Comparison of ENCODE assay signal across 1 cellular context in the genomic region with DNA sequence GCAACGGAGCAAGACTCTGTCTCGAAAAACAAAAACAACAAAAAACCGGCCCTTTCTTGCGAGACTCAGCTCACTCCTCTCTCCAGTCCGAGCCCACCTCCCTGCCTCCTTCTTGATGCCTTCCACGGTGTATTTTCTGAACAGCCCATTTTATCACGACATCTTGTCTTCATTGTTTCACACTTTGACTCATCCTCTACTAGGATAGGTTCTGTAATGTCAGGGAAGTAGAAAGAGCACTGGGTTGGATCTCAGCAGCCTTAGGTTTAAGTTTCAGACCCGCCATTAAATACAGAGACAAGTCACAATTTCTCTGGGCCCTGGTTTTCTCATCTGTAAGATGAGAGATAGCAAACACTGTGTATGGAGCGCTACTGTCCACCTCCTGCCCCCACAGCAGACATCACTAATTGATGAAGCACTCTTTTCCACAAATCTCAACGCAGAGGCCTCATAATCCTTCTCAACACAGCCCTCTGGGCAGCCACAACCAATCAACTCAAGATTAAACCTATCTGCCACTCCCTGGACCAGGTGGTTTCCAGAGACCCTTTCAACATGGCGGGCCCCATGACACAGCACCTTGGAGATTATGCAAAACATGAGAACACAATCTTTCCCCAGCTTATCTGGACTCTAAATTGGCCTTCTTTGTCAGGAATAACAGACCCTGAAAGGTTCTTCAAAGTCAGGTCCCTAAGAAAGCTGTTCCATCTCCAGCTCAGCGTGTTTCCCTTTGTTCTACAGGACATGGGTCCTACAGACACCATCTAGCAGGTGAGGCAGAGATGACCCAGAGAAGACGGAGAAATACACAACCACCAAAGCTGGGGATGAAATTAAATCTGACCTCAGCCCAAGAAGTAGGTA.
TF ChIP-seq lines count a peak whose summit lies in the region.

No MANE protein-coding gene starts in this region.

TF ChIP-seq in GM23338, 12 proteins besides CTCF, POLR2A, EP300 and RAD21:
- TF ChIP-seq, protein P1, sequence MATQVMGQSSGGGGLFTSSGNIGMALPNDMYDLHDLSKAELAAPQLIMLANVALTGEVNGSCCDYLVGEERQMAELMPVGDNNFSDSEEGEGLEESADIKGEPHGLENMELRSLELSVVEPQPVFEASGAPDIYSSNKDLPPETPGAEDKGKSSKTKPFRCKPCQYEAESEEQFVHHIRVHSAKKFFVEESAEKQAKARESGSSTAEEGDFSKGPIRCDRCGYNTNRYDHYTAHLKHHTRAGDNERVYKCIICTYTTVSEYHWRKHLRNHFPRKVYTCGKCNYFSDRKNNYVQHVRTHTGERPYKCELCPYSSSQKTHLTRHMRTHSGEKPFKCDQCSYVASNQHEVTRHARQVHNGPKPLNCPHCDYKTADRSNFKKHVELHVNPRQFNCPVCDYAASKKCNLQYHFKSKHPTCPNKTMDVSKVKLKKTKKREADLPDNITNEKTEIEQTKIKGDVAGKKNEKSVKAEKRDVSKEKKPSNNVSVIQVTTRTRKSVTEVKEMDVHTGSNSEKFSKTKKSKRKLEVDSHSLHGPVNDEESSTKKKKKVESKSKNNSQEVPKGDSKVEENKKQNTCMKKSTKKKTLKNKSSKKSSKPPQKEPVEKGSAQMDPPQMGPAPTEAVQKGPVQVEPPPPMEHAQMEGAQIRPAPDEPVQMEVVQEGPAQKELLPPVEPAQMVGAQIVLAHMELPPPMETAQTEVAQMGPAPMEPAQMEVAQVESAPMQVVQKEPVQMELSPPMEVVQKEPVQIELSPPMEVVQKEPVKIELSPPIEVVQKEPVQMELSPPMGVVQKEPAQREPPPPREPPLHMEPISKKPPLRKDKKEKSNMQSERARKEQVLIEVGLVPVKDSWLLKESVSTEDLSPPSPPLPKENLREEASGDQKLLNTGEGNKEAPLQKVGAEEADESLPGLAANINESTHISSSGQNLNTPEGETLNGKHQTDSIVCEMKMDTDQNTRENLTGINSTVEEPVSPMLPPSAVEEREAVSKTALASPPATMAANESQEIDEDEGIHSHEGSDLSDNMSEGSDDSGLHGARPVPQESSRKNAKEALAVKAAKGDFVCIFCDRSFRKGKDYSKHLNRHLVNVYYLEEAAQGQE (IDR thresholded peaks at IDR 0.05; ENCODE audit: unreplicated experiment) = no peak
- TF ChIP-seq EZH2 (IDR thresholded peaks at IDR 0.05; ENCODE audit: low read depth, unreplicated experiment) (no peak), NANOG (IDR thresholded peaks at IDR 0.05; ENCODE audit: borderline replicate concordance) (no peak), ZNF114 (CRISPR knock-in tag; IDR thresholded peaks at IDR 0.05) (no peak), STAT1 (IDR thresholded peaks at IDR 0.05; ENCODE audit: unreplicated experiment) (no peak), POLR2AphosphoS5 (IDR thresholded peaks at IDR 0.05; ENCODE audit: low read depth) (no peak), JUNB (IDR thresholded peaks at IDR 0.05; ENCODE audit: unreplicated experiment) (no peak), CREB1 (CRISPR knock-in tag; IDR thresholded peaks at IDR 0.05; ENCODE audit: low read depth) (no peak), ZNF331 (CRISPR knock-in tag; IDR thresholded peaks at IDR 0.05; ENCODE audit: low read depth) (no peak), EZH2phosphoT487 (IDR thresholded peaks at IDR 0.05; ENCODE audit: unreplicated experiment) (no peak)
- TF ChIP-seq, protein P2, sequence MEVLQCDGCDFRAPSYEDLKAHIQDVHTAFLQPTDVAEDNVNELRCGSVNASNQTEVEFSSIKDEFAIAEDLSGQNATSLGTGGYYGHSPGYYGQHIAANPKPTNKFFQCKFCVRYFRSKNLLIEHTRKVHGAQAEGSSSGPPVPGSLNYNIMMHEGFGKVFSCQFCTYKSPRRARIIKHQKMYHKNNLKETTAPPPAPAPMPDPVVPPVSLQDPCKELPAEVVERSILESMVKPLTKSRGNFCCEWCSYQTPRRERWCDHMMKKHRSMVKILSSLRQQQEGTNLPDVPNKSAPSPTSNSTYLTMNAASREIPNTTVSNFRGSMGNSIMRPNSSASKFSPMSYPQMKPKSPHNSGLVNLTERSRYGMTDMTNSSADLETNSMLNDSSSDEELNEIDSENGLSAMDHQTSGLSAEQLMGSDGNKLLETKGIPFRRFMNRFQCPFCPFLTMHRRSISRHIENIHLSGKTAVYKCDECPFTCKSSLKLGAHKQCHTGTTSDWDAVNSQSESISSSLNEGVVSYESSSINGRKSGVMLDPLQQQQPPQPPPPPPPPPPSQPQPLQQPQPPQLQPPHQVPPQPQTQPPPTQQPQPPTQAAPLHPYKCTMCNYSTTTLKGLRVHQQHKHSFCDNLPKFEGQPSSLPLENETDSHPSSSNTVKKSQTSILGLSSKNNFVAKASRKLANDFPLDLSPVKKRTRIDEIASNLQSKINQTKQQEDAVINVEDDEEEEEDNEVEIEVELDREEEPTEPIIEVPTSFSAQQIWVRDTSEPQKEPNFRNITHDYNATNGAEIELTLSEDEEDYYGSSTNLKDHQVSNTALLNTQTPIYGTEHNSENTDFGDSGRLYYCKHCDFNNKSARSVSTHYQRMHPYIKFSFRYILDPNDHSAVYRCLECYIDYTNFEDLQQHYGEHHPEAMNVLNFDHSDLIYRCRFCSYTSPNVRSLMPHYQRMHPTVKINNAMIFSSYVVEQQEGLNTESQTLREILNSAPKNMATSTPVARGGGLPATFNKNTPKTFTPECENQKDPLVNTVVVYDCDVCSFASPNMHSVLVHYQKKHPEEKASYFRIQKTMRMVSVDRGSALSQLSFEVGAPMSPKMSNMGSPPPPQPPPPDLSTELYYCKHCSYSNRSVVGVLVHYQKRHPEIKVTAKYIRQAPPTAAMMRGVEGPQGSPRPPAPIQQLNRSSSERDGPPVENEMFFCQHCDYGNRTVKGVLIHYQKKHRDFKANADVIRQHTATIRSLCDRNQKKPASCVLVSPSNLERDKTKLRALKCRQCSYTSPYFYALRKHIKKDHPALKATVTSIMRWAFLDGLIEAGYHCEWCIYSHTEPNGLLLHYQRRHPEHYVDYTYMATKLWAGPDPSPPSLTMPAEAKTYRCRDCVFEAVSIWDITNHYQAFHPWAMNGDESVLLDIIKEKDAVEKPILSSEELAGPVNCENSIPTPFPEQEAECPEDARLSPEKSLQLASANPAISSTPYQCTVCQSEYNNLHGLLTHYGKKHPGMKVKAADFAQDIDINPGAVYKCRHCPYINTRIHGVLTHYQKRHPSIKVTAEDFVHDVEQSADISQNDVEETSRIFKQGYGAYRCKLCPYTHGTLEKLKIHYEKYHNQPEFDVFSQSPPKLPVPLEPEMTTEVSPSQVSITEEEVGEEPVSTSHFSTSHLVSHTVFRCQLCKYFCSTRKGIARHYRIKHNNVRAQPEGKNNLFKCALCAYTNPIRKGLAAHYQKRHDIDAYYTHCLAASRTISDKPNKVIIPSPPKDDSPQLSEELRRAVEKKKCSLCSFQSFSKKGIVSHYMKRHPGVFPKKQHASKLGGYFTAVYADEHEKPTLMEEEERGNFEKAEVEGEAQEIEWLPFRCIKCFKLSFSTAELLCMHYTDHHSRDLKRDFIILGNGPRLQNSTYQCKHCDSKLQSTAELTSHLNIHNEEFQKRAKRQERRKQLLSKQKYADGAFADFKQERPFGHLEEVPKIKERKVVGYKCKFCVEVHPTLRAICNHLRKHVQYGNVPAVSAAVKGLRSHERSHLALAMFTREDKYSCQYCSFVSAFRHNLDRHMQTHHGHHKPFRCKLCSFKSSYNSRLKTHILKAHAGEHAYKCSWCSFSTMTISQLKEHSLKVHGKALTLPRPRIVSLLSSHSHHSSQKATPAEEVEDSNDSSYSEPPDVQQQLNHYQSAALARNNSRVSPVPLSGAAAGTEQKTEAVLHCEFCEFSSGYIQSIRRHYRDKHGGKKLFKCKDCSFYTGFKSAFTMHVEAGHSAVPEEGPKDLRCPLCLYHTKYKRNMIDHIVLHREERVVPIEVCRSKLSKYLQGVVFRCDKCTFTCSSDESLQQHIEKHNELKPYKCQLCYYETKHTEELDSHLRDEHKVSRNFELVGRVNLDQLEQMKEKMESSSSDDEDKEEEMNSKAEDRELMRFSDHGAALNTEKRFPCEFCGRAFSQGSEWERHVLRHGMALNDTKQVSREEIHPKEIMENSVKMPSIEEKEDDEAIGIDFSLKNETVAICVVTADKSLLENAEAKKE (CRISPR knock-in tag; IDR thresholded peaks at IDR 0.05) = no peak
- TF ChIP-seq, protein P3, sequence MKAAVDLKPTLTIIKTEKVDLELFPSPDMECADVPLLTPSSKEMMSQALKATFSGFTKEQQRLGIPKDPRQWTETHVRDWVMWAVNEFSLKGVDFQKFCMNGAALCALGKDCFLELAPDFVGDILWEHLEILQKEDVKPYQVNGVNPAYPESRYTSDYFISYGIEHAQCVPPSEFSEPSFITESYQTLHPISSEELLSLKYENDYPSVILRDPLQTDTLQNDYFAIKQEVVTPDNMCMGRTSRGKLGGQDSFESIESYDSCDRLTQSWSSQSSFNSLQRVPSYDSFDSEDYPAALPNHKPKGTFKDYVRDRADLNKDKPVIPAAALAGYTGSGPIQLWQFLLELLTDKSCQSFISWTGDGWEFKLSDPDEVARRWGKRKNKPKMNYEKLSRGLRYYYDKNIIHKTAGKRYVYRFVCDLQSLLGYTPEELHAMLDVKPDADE (IDR thresholded peaks at IDR 0.05) = no peak
